27 cellular contexts compared by ENCODE assay signal in genomic region chrX:153853180-153853901, GRCh38. TPM values are rescaled to one million over a fixed set of nuclear protein-coding genes. Genes with fewer than 3 reads are reported as not detected.
"Had no signal": no experiment of that assay in that cellular context is flagged by ENCODE, and none has a peak within 500 bp of the region (broad histone marks: within the 10 kb centered on the region; RNA-seq: fewer than 3 reads in every experiment).

No MANE protein-coding gene starts in this region.

- DNase-seq: activated CD4-positive, alpha-beta T cell treated with anti-CD3 and anti-CD28 coated beads for 36 hours; activated CD8-positive, alpha-beta memory T cell treated with anti-CD3 and anti-CD28 coated beads, Interleukin-2, amount 50 U/mL, for 4 hours; activated CD8-positive, alpha-beta T cell treated with anti-CD3 and anti-CD28 coated beads for 36 hours; activated gamma-delta T cell treated with Interleukin-2 at 50 U/mL for 16 hours; activated naive CD4-positive, alpha-beta T cell treated with anti-CD3 and anti-CD28 coated beads, Interleukin-2, amount 50 U/mL, for 16 hours; activated T-cell treated with anti-CD3 and anti-CD28 coated beads, Interleukin-2, amount 50 U/mL, for 72 hours; aorta; caudate nucleus; MG63; MV-4-11; NCI-H1092 treated with DMSO at 0.1 percent for 48 hours; NCI-H1436; NCI-H1694 treated with DMSO at 0.1 percent for 48 hours; NCI-H2029 treated with DMSO at 0.1 percent for 48 hours; NCI-H345; NCI-H510A; NCI-H748 treated with DMSO at 0.1 percent for 48 hours; SIG-M5; T-cell; T-helper 2 cell; T1000 had no signal

- H3K27ac ChIP-seq: breast epithelium, VCaP had no signal

- H3K9me3 ChIP-seq: breast epithelium, MG63 had no signal

- H3K36me3 ChIP-seq: breast epithelium, MG63 had no signal

- H3K27me3 ChIP-seq: MG63 had no signal

- ATAC-seq: activated CD4-positive, alpha-beta T cell treated with anti-CD3 and anti-CD28 coated beads for 36 hours; activated CD8-positive, alpha-beta T cell treated with anti-CD3 and anti-CD28 coated beads for 36 hours; activated T-cell treated with anti-CD3 and anti-CD28 coated beads, Interleukin-2, amount 50 U/mL, for 72 hours; T-cell had no signal

- H3K4me3 ChIP-seq: breast epithelium, MG63 had no signal

- H3K4me1 ChIP-seq: breast epithelium had no signal

RNA-seq across cellular contexts. Expression of gene PDZD4, which starts 23.0 kb away (rescaled TPM):
- total RNA-seq: OCI-LY7 had no signal

RNA-seq across cellular contexts. Expression of gene L1CAM, which starts 32.6 kb away (rescaled TPM):
- total RNA-seq: OCI-LY7 had no signal

RNA-seq across cellular contexts. Expression of gene AVPR2, which starts 51.1 kb away (rescaled TPM):
- total RNA-seq: activated CD4-positive, alpha-beta T cell treated with anti-CD3 and anti-CD28 coated beads for 36 hours; activated CD8-positive, alpha-beta T cell treated with anti-CD3 and anti-CD28 coated beads for 36 hours; activated T-cell treated with anti-CD3 and anti-CD28 coated beads, Interleukin-2, amount 50 U/mL, for 72 hours; activated T-helper 2 cell treated with anti-CD3 and anti-CD28 coated beads, Interferon-gamma antibody, Interleukin-2, Interleukin-4, amounts not matched to agents 10 μg/mL and 5 μg/mL and 100 μg/mL, durations not matched to agents 14 hours and 24 hours and 36 hours; cerebellum; RPMI7951; T-cell had no signal
